Comparison of ENCODE assay signal across 8 cellular contexts in genomic region chr16:66650707-66651473, GRCh38. TPM values are rescaled to one million over a fixed set of nuclear protein-coding genes. Genes with fewer than 3 reads are reported as not detected.
DNase-seq lines count a peak whose midpoint lies in the region; ATAC-seq and TF ChIP-seq lines count a peak whose summit lies in the region.

No MANE protein-coding gene starts in this region.

- no peaks in the 10 kb centered on the region for H3K27me3 Mint-ChIP-seq in activated naive CD8-positive, alpha-beta T cell

- H3K27ac Mint-ChIP-seq in activated naive CD8-positive, alpha-beta T cell, result no peak overlapping the region

- POLR2A ChIA-PET in HEK293T (lab: Yijun Ruan, JAX), result interaction anchor here (0.6 to 1.9 kb wide), 8 partner anchors 10 to 222 kb away, joined by 3 to 7 read pairs (median 3); no protein-coding TSS in a partner anchor

- peak overlapping the region; percentile 81 for H3K4me3 Mint-ChIP-seq in activated naive CD8-positive, alpha-beta T cell

- H3K4me1 Mint-ChIP-seq in activated naive CD8-positive, alpha-beta T cell (ENCODE audit: low read depth), result peaks cover 15% of the 10 kb centered on the region

- H3K36me3 Mint-ChIP-seq in activated naive CD8-positive, alpha-beta T cell, result no peaks in the 10 kb centered on the region

- ATAC-seq in SK-N-SH treated with all-trans-retinoic acid at 6 μM for 48 hours (peak; percentile 99), Right ventricle myocardium superior (ENCODE audit: poor library complexity) (peak; percentile 97)

- H3K9me3 ChIP-seq in parathyroid adenoma (ENCODE audit: control insufficient read depth, low read length), result no peaks in the 10 kb centered on the region
- H3K9me3 ChIP-seq in tibial artery, result no peaks in the 10 kb centered on the region

- peak; percentile 92 for TF ChIP-seq CTCF in parathyroid adenoma (IDR thresholded peaks at IDR 0.05)
- peak; percentile 90 to 99 for TF ChIP-seq CTCF in tibial artery (IDR thresholded peaks at IDR 0.05)

- H3K27ac ChIP-seq in parathyroid adenoma (no peak overlapping the region), tibial artery (no peak overlapping the region)

- DNase-seq in EL, result peak; percentile 78
- peak; percentile 89 for DNase-seq in HEK293T (ENCODE audit: extremely low spot score)
- DNase-seq in NCI-H1092 (lab: John Stamatoyannopoulos, UW), result peak; percentile 88
- peak; percentile 67 for DNase-seq in Right ventricle myocardium superior
- peak; percentile 79 to 83 for DNase-seq in tibial artery

- peaks cover 50% of the 10 kb centered on the region for H3K79me2 ChIP-seq in parathyroid adenoma

- intact Hi-C loops in Right ventricle myocardium superior (cut with DNase I), result no loop called here
- intact Hi-C loops in tibial artery (cut with DNase I; ENCODE audit: low total_unique reads), result loop anchor here (10.0 kb wide), 1 partner anchor 184 kb away; the partner anchor contains the start of gene NAE1

- H2AFZ ChIP-seq in parathyroid adenoma, result no peak overlapping the region

- no peaks in the 10 kb centered on the region for H3K9me3 Mint-ChIP-seq in activated naive CD8-positive, alpha-beta T cell (ENCODE audit: low read depth)

- H3K9ac ChIP-seq in parathyroid adenoma, result no peak overlapping the region

- H3K36me3 ChIP-seq in parathyroid adenoma (ENCODE audit: control insufficient read depth, insufficient read depth, low read length) (no peaks in the 10 kb centered on the region), tibial artery (no peaks in the 10 kb centered on the region)

- CTCF ChIA-PET in HEK293T (lab: Yijun Ruan, JAX), result interaction anchor here (0.6 to 2.5 kb wide), 17 partner anchors 10 to 273 kb away, joined by 3 to 64 read pairs (median 4); partner anchors contain the start of gene NAE1

- H3K4me3 ChIP-seq in parathyroid adenoma (ENCODE audit: low read depth, low read length), result no peak overlapping the region
- H3K4me3 ChIP-seq in tibial artery, result peak overlapping the region; percentile 17 to 22

- H3K27me3 ChIP-seq in parathyroid adenoma (ENCODE audit: control insufficient read depth, insufficient read depth, low read length), result no peaks in the 10 kb centered on the region
- H3K27me3 ChIP-seq in tibial artery, result no peaks in the 10 kb centered on the region

- H3K4me2 ChIP-seq in parathyroid adenoma (ENCODE audit: low read length), result no peak overlapping the region

- H3K4me1 ChIP-seq in parathyroid adenoma, result peaks cover 5% of the 10 kb centered on the region
- peaks cover 0 to 11% (median 3%) of the 10 kb centered on the region in 4 donors for H3K4me1 ChIP-seq in tibial artery

TF ChIP-seq in HEK293T, 16 proteins besides CTCF, POLR2A, EP300 and RAD21:
- TF ChIP-seq ARNT (IDR thresholded peaks at IDR 0.05) (peak; percentile 30; the same call in 1 of the 2 replicates), L3MBTL2 (conservative IDR thresholded peaks at IDR 0.05) (peak; percentile 39; the same call in 1 of the 2 replicates), SP1 (IDR thresholded peaks at IDR 0.05) (no peak)

TF ChIP-seq in SK-N-SH treated with all-trans-retinoic acid at 6 μM for 48 hours, 23 proteins besides CTCF, POLR2A, EP300 and RAD21:
- TF ChIP-seq POU6F1 (CRISPR knock-in tag; IDR thresholded peaks at IDR 0.05; ENCODE audit: borderline replicate concordance, low read depth) (no peak), PATZ1 (CRISPR knock-in tag; IDR thresholded peaks at IDR 0.05; ENCODE audit: borderline replicate concordance) (no peak), ZFP30 (CRISPR knock-in tag; IDR thresholded peaks at IDR 0.05) (no peak), ARNTL (CRISPR knock-in tag; IDR thresholded peaks at IDR 0.05; ENCODE audit: borderline replicate concordance, low read depth) (no peak), ESRRG (CRISPR knock-in tag; IDR thresholded peaks at IDR 0.05) (no peak), ZNF70 (CRISPR knock-in tag; IDR thresholded peaks at IDR 0.05) (no peak), OSR1 (CRISPR knock-in tag; IDR thresholded peaks at IDR 0.05) (no peak), RARB (CRISPR knock-in tag; IDR thresholded peaks at IDR 0.05) (no peak), ZNF565 (CRISPR knock-in tag; conservative IDR thresholded peaks at IDR 0.05; ENCODE audit: low read depth) (no peak)

RNA-seq across cellular contexts. Expression of gene CMTM4, which starts 45.7 kb away (rescaled TPM):
- 10.1 TPM for total RNA-seq in Right ventricle myocardium superior

RNA-seq across cellular contexts. Expression of gene CMTM3, which starts 46.4 kb away (rescaled TPM):
- 10.1 TPM for total RNA-seq in Right ventricle myocardium superior
